In genomic region chr19:49596407-49596806, GRCh38 we compare ENCODE assay signal across 2 cellular contexts.
TF ChIP-seq lines count a peak whose summit lies in the region.

No MANE protein-coding gene starts in this region.

TF ChIP-seq in HEK293, 187 proteins besides CTCF, POLR2A, EP300 and RAD21:
- TF ChIP-seq ZNF514 (tag by site-specific recombination; IDR thresholded peaks at IDR 0.05) (no peak), ZFHX2 (tag by site-specific recombination; conservative IDR thresholded peaks at IDR 0.05) (peak; percentile 31), EGR2 (tag by site-specific recombination; IDR thresholded peaks at IDR 0.05; ENCODE audit: low read depth) (peak; percentile 30; the same call in 1 of the 2 replicates)
TF ChIP-seq in HEK293: peak in this region for 2.

TF ChIP-seq in K562, 482 proteins besides CTCF, POLR2A, EP300 and RAD21:
- TF ChIP-seq POLR2G (IDR thresholded peaks at IDR 0.05; ENCODE audit: low read depth, low read length): 0 out of 2 replicates have a peak, but pooled peaks have one; percentile 8
- no peak for TF ChIP-seq ZNF253 (CRISPR knock-in tag; conservative IDR thresholded peaks at IDR 0.05)
TF ChIP-seq in K562: peak in this region for 1.
